In the genomic region with DNA sequence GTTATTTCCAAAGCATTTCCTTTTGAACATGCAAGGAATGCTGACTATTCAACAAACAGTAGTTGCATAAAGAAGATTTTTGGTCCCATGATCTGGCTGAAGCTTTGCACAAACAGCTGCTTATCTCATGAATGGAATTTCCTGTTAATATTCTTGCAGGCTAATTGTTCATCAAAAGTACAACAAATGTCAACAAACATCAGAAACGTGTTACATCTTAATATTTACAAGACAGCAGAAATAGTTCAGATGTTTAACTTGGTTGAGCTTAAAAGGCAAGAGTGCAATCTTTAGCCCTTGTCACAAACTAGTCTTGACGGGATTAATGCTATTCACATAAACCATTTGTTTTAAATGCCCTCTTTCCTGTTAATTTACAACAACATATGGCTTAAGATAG, we compare ENCODE assay signal across 18 cellular contexts. TPM values are rescaled to one million over a fixed set of nuclear protein-coding genes. Genes with fewer than 3 reads are reported as not detected.
DNase-seq lines count a peak whose midpoint lies in the region; ATAC-seq, FAIRE-seq and TF ChIP-seq lines count a peak whose summit lies in the region.
"Had no signal": no experiment of that assay in that cellular context is flagged by ENCODE, and none has a peak within 500 bp of the region (broad histone marks: within the 10 kb centered on the region; RNA-seq: fewer than 3 reads in every experiment).

No MANE protein-coding gene starts in this region.

- H3K36me3 Mint-ChIP-seq in Caco-2 (ENCODE audit: insufficient read depth, unreplicated experiment) (no peaks in the 10 kb centered on the region), astrocyte (ENCODE audit: low read depth, unreplicated experiment) (no peaks in the 10 kb centered on the region)

- peaks cover 26% of the 10 kb centered on the region for H3K4me1 ChIP-seq in Caco-2
- H3K4me1 ChIP-seq in astrocyte (ENCODE audit: insufficient read depth, low read length) = peaks cover 3% of the 10 kb centered on the region
- no peaks in the 10 kb centered on the region for H3K4me1 ChIP-seq in parathyroid adenoma
- H3K4me1 ChIP-seq: BE2C had no signal

- ATAC-seq in HG02981 (IDR thresholded peaks at IDR 0.05; ENCODE audit: unreplicated experiment) (no peak), HG02763 (IDR thresholded peaks at IDR 0.05; ENCODE audit: unreplicated experiment) (no peak)
- ATAC-seq: HCT116 had no signal

- CTCF ChIA-PET in Caco-2 (lab: Charles Lee) = interaction anchor here (0.7 to 0.8 kb wide), 2 partner anchors 217 to 234 kb away, joined by 3 read pairs; partner anchors contain the start of gene MYO10

- H3K27ac Mint-ChIP-seq in Caco-2 (ENCODE audit: unreplicated experiment) (peak overlapping the region; percentile 24), astrocyte (ENCODE audit: unreplicated experiment) (no peak overlapping the region)
- H3K27ac Mint-ChIP-seq: activated naive CD4-positive, alpha-beta T cell treated with anti-CD3 and anti-CD28 coated beads for 36 hours had no signal

- H3K9ac ChIP-seq in astrocyte (ENCODE audit: low read length) (no peak overlapping the region), parathyroid adenoma (no peak overlapping the region)

- H3K9me3 ChIP-seq in Caco-2 (no peaks in the 10 kb centered on the region), astrocyte (ENCODE audit: insufficient read depth, low read depth, low read length) (no peaks in the 10 kb centered on the region), parathyroid adenoma (ENCODE audit: control insufficient read depth, low read length) (no peaks in the 10 kb centered on the region)
- H3K9me3 ChIP-seq: BE2C had no signal

- FAIRE-seq in astrocyte (lab: Jason Lieb, UNC) = peak; percentile 79

- peak overlapping the region; percentile 6 for H3K4me2 ChIP-seq in astrocyte (ENCODE audit: low read length)
- peak overlapping the region; percentile 45 for H3K4me2 ChIP-seq in parathyroid adenoma (ENCODE audit: low read length)

- H2AFZ ChIP-seq in astrocyte (ENCODE audit: low read depth, low read length) (no peak overlapping the region), parathyroid adenoma (no peak overlapping the region)

- H3K4me1 Mint-ChIP-seq in Caco-2 (ENCODE audit: low read depth, unreplicated experiment) (peaks cover 31% of the 10 kb centered on the region), astrocyte (ENCODE audit: low read depth, unreplicated experiment) (peaks cover 11% of the 10 kb centered on the region)

- no peak overlapping the region for H3K4me3 ChIP-seq in Caco-2 (ENCODE audit: low read depth, low read length)
- H3K4me3 ChIP-seq in astrocyte (ENCODE audit: insufficient read depth, low read depth, low read length) = no peak overlapping the region
- H3K4me3 ChIP-seq in parathyroid adenoma (ENCODE audit: low read depth, low read length) = no peak overlapping the region

- H3K79me2 ChIP-seq in astrocyte (ENCODE audit: insufficient read depth, low read length) = no peaks in the 10 kb centered on the region
- no peaks in the 10 kb centered on the region for H3K79me2 ChIP-seq in parathyroid adenoma

- no peaks in the 10 kb centered on the region for H3K9me3 Mint-ChIP-seq in Caco-2 (ENCODE audit: unreplicated experiment)
- H3K9me3 Mint-ChIP-seq in astrocyte (ENCODE audit: unreplicated experiment) = peaks cover 3% of the 10 kb centered on the region
- H3K9me3 Mint-ChIP-seq: activated naive CD4-positive, alpha-beta T cell treated with anti-CD3 and anti-CD28 coated beads for 36 hours had no signal

- H3K27ac ChIP-seq in astrocyte (ENCODE audit: low read depth, low read length) (no peak overlapping the region), parathyroid adenoma (no peak overlapping the region)
- H3K27ac ChIP-seq: HL-60 had no signal

- H3K27me3 Mint-ChIP-seq in Caco-2 (ENCODE audit: insufficient read depth, unreplicated experiment) = no peaks in the 10 kb centered on the region
- peaks cover 3% of the 10 kb centered on the region for H3K27me3 Mint-ChIP-seq in astrocyte (ENCODE audit: low read depth, unreplicated experiment)

- H3K4me3 Mint-ChIP-seq in Caco-2 (ENCODE audit: unreplicated experiment) = no peak overlapping the region
- H3K4me3 Mint-ChIP-seq in astrocyte (ENCODE audit: unreplicated experiment) = no peak overlapping the region
- H3K4me3 Mint-ChIP-seq: activated naive CD4-positive, alpha-beta T cell treated with anti-CD3 and anti-CD28 coated beads for 36 hours had no signal

- H4K20me1 ChIP-seq in astrocyte (ENCODE audit: insufficient read depth, low read length) = no peaks in the 10 kb centered on the region

- H3K36me3 ChIP-seq in Caco-2 (ENCODE audit: control insufficient read depth, insufficient read depth, low read length) = no peaks in the 10 kb centered on the region
- no peaks in the 10 kb centered on the region for H3K36me3 ChIP-seq in astrocyte (ENCODE audit: insufficient read depth, low read length)
- H3K36me3 ChIP-seq in parathyroid adenoma (ENCODE audit: control insufficient read depth, insufficient read depth, low read length) = no peaks in the 10 kb centered on the region
- H3K36me3 ChIP-seq: BE2C had no signal

- DNase-seq in Caco-2 (peak; percentile 48 to 70), astrocyte (ENCODE audit: low read depth) (peak; percentile 81), foreskin melanocyte (peak; percentile 84), activated gamma-delta T cell treated with Interleukin-2 at 50 U/mL for 16 hours (no peak)
- no peak for DNase-seq in stimulated activated CD4-positive, alpha-beta T cell treated with anti-CD3 and anti-CD28 coated beads, Interleukin-12 subunit alpha, Interleukin-12 subunit beta, amount 100 ng/mL, for 4 hours
- DNase-seq: activated CD4-positive, CD25-positive, alpha-beta regulatory T cell; activated naive CD4-positive, alpha-beta T cell treated with anti-CD3 and anti-CD28 coated beads for 36 hours; BE2C; central memory CD4-positive, alpha-beta T cell; DMS53; NCI-H1436 treated with DMSO at 0.1 percent for 48 hours; NCI-H510A treated with DMSO at 0.1 percent for 48 hours; OCI-M1 had no signal

- intact Hi-C loops in Caco-2 (cut with micrococcal nuclease; ENCODE audit: unreplicated experiment) = loop anchor here (1.0 kb wide), 7 partner anchors 12 to 648 kb away; partner anchors contain the start of gene MYO10

- TF ChIP-seq CTCF in Caco-2 (IDR thresholded peaks at IDR 0.05; ENCODE audit: insufficient read depth in 1 of 2, low read depth in 1 of 2, low read length in 1 of 2, severe bottlenecking in 1 of 2, unreplicated experiment in 1 of 2) (no peak), astrocyte (IDR thresholded peaks at IDR 0.05; ENCODE audit: insufficient read depth, low read depth, low read length) (no peak), parathyroid adenoma (IDR thresholded peaks at IDR 0.05) (no peak)

- BruUV-seq in Caco-2 (replicated peaks; lab: Mats Ljungman, UMichigan) = no TSS peak

- H3K27me3 ChIP-seq in Caco-2 (replicated peaks; ENCODE audit: control insufficient read depth, insufficient read depth, low read length) = no peaks in the 10 kb centered on the region
- H3K27me3 ChIP-seq in astrocyte (ENCODE audit: insufficient read depth, low read length) = no peaks in the 10 kb centered on the region
- no peaks in the 10 kb centered on the region for H3K27me3 ChIP-seq in parathyroid adenoma (ENCODE audit: control insufficient read depth, insufficient read depth, low read length)

- POLR2A ChIA-PET in Caco-2 (lab: Charles Lee) = no interaction called here

RNA-seq across cellular contexts. Expression of gene BASP1, which starts 47.9 kb away (rescaled TPM):
- total RNA-seq in Caco-2 (2022) = 73.5 and 78.1 TPM in 2 replicates
- 260 and 273 TPM in 2 replicates for total RNA-seq in astrocyte

Comparison
In these comparisons a context has a peak if more than half of its experiments do, and no peak if none do; other contexts are left out.
1. DNase-seq: peak in Caco-2 (2 of 2), astrocyte (single experiment) and foreskin melanocyte (single experiment); none in activated gamma-delta T cell treated with Interleukin-2 at 50 U/mL for 16 hours (single experiment) and stimulated activated CD4-positive, alpha-beta T cell treated with anti-CD3 and anti-CD28 coated beads, Interleukin-12 subunit alpha, Interleukin-12 subunit beta, amount 100 ng/mL, for 4 hours (single experiment).